In genomic region chr6:127710668-127711067, GRCh38 we compare ENCODE assay signal across 27 cellular contexts.
DNase-seq lines count a peak whose midpoint lies in the region; ATAC-seq, FAIRE-seq and TF ChIP-seq lines count a peak whose summit lies in the region.
"Had no signal": no experiment of that assay in that cellular context is flagged by ENCODE, and none has a peak within 500 bp of the region (broad histone marks: within the 10 kb centered on the region; RNA-seq: fewer than 3 reads in every experiment).

No MANE protein-coding gene starts in this region.

- POLR2A ChIA-PET in HepG2 (lab: Yijun Ruan, JAX), result no interaction called here

- H3K4me1 Mint-ChIP-seq in activated T-cell treated with anti-CD3 and anti-CD28 coated beads, Interleukin-2, amount 50 U/mL, for 72 hours (ENCODE audit: low read depth), result no peaks in the 10 kb centered on the region
- peaks cover 5% of the 10 kb centered on the region for H3K4me1 Mint-ChIP-seq in activated T-cell treated with anti-CD3 and anti-CD28 coated beads, Interleukin-2, amount 50 U/mL, for 24 hours (ENCODE audit: low read depth)
- no peaks in the 10 kb centered on the region for H3K4me1 Mint-ChIP-seq in nephron progenitor cell
- H3K4me1 Mint-ChIP-seq: B cell had no signal

- no peak overlapping the region for H3K9ac ChIP-seq in HepG2 (ENCODE audit: insufficient read depth, low read depth, low read length)

- no peak overlapping the region for H2AFZ ChIP-seq in HepG2 (ENCODE audit: low read length)

- no peaks in the 10 kb centered on the region for H3K4me1 ChIP-seq in HepG2 (ENCODE audit: insufficient read depth, low read length)
- H3K4me1 ChIP-seq in right lobe of liver, result no peaks in the 10 kb centered on the region
- H3K4me1 ChIP-seq: HAP-1 had no signal

- TF ChIP-seq RAD21 in HepG2 (CRISPR knock-in tag; IDR thresholded peaks at IDR 0.05), result no peak

- WGBS in HepG2 (ENCODE audit: low lambda C conversion rate), result 59% methylated on average over 3 of the region's 3 CpGs
- WGBS in right lobe of liver (ENCODE audit: insufficient coverage, low coverage, low lambda C conversion rate, missing lambda C conversion rate), result 85% methylated on average over 3 of the region's 3 CpGs

- H3K9me3 Mint-ChIP-seq in activated T-cell treated with anti-CD3 and anti-CD28 coated beads, Interleukin-2, amount 50 U/mL, for 72 hours, result peaks cover 10% of the 10 kb centered on the region in 2 donors
- no peaks in the 10 kb centered on the region for H3K9me3 Mint-ChIP-seq in activated T-cell treated with anti-CD3 and anti-CD28 coated beads, Interleukin-2, amount 50 U/mL, for 24 hours
- H3K9me3 Mint-ChIP-seq in nephron progenitor cell, result no peaks in the 10 kb centered on the region
- H3K9me3 Mint-ChIP-seq: HFFc6 had no signal

- H3K4me3 ChIP-seq in HepG2 (replicated peaks in 1 of 3; ENCODE audit: insufficient read depth in 1 of 3, low read depth in 2 of 3, low read length in 3 of 3), result no peak overlapping the region
- H3K4me3 ChIP-seq in right lobe of liver, result no peak overlapping the region
- H3K4me3 ChIP-seq: HAP-1, PC-9 had no signal

- H3K4me3 Mint-ChIP-seq in activated T-cell treated with anti-CD3 and anti-CD28 coated beads, Interleukin-2, amount 50 U/mL, for 72 hours, result no peak overlapping the region
- H3K4me3 Mint-ChIP-seq in activated T-cell treated with anti-CD3 and anti-CD28 coated beads, Interleukin-2, amount 50 U/mL, for 24 hours, result no peak overlapping the region
- no peak overlapping the region for H3K4me3 Mint-ChIP-seq in nephron progenitor cell
- H3K4me3 Mint-ChIP-seq: B cell, HFFc6 had no signal

- H3K36me3 ChIP-seq in HepG2 (replicated peaks in 1 of 2; ENCODE audit: control insufficient read depth in 1 of 2, insufficient read depth in 2 of 2, low read length in 2 of 2) (no peaks in the 10 kb centered on the region), right lobe of liver (no peaks in the 10 kb centered on the region)
- H3K36me3 ChIP-seq: HAP-1 had no signal

- TF ChIP-seq EP300 in HepG2 (IDR thresholded peaks at IDR 0.05; ENCODE audit: low read depth in 2 of 2, low read length in 2 of 2), result no peak
- TF ChIP-seq EP300 in HepG2 (CRISPR knock-in tag; IDR thresholded peaks at IDR 0.05; ENCODE audit: borderline replicate concordance), result no peak

- H3K27ac ChIP-seq in HepG2 (ENCODE audit: extremely low read length, insufficient read depth, low read length), result no peak overlapping the region
- H3K27ac ChIP-seq in right lobe of liver, result no peak overlapping the region
- H3K27ac ChIP-seq: C4-2B, PC-9 had no signal

- H3K27me3 ChIP-seq in HepG2 (ENCODE audit: control insufficient read depth in 1 of 2, insufficient read depth in 2 of 2, low read length in 2 of 2) (no peaks in the 10 kb centered on the region), right lobe of liver (no peaks in the 10 kb centered on the region)

- no peak for ATAC-seq in activated T-cell treated with anti-CD3 and anti-CD28 coated beads, Interleukin-2, amount 50 U/mL, for 72 hours (replicated peaks in 1 of 2)
- ATAC-seq in HepG2 (no peak), right lobe of liver (no peak), HG03521 (IDR thresholded peaks at IDR 0.05; ENCODE audit: unreplicated experiment) (no peak)

- H3K36me3 Mint-ChIP-seq in activated T-cell treated with anti-CD3 and anti-CD28 coated beads, Interleukin-2, amount 50 U/mL, for 72 hours (ENCODE audit: insufficient read depth in 2 of 2), result peaks cover 10 to 13% of the 10 kb centered on the region in 2 donors
- peaks cover 83% of the 10 kb centered on the region for H3K36me3 Mint-ChIP-seq in activated T-cell treated with anti-CD3 and anti-CD28 coated beads, Interleukin-2, amount 50 U/mL, for 24 hours (ENCODE audit: low read depth)
- H3K36me3 Mint-ChIP-seq in nephron progenitor cell (ENCODE audit: low read depth), result no peaks in the 10 kb centered on the region

- CTCF ChIA-PET in HepG2 (lab: Yijun Ruan, JAX; ENCODE audit: low intra/inter-chr PET ratio, low total read pairs), result no interaction called here

- H3K9me3 ChIP-seq in HepG2 (ENCODE audit: low read length), result no peaks in the 10 kb centered on the region
- H3K9me3 ChIP-seq in right lobe of liver, result no peaks in the 10 kb centered on the region
- H3K9me3 ChIP-seq: HAP-1 had no signal

- intact Hi-C loops in HepG2 (cut with micrococcal nuclease; ENCODE audit: unreplicated experiment) (no loop called here), right lobe of liver (cut with DNase I) (no loop called here)

- H3K79me2 ChIP-seq in HepG2 (ENCODE audit: insufficient read depth, low read length), result no peaks in the 10 kb centered on the region

- H3K27ac Mint-ChIP-seq in activated T-cell treated with anti-CD3 and anti-CD28 coated beads, Interleukin-2, amount 50 U/mL, for 72 hours, result peak overlapping the region; percentile 82
- no peak overlapping the region for H3K27ac Mint-ChIP-seq in activated T-cell treated with anti-CD3 and anti-CD28 coated beads, Interleukin-2, amount 50 U/mL, for 24 hours
- H3K27ac Mint-ChIP-seq in nephron progenitor cell, result peak overlapping the region; percentile 27
- H3K27ac Mint-ChIP-seq: B cell, HFFc6 had no signal

- BruUV-seq in HepG2 (replicated peaks; lab: Mats Ljungman, UMichigan), result no TSS peak

- TF ChIP-seq POLR2A in HepG2 (IDR thresholded peaks at IDR 0.05; ENCODE audit: insufficient read depth in 1 of 2, low read depth in 2 of 2, low read length in 2 of 2), result no peak
- no peak for TF ChIP-seq POLR2A in right lobe of liver (IDR thresholded peaks at IDR 0.05)

- TF ChIP-seq CTCF in HepG2 (CRISPR knock-in tag; IDR thresholded peaks at IDR 0.05), result no peak
- TF ChIP-seq CTCF in right lobe of liver (IDR thresholded peaks at IDR 0.05), result no peak
- no peak for TF ChIP-seq CTCF in nephron progenitor cell (IDR thresholded peaks at IDR 0.05)

- FAIRE-seq in HepG2 (lab: Jason Lieb, UNC) (no peak), RCC 7860 (lab: Jason Lieb, UNC) (no peak)
- FAIRE-seq: GM12891, HTR-8/SVneo had no signal

- no peaks in the 10 kb centered on the region for H4K20me1 ChIP-seq in HepG2 (ENCODE audit: insufficient read depth, low read length)

- DNase-seq in activated T-cell treated with anti-CD3 and anti-CD28 coated beads, Interleukin-2, amount 50 U/mL, for 72 hours, result no peak
- DNase-seq in activated T-cell treated with anti-CD3 and anti-CD28 coated beads, Interleukin-2, amount 50 U/mL, for 24 hours, result no peak
- no peak for DNase-seq in HepG2 (ENCODE audit: low spot score)
- DNase-seq in right lobe of liver, result no peak
- no peak for DNase-seq in nephron progenitor cell
- no peak for DNase-seq in RCC 7860 (ENCODE audit: low spot score)
- DNase-seq: Calu3, DMS79 treated with DMSO at 0.1 percent for 48 hours, GF-D8, GOT3, HFFc6, KBM-7, MV-4-11, NCI-H1105, NCI-H146, NCI-H2029, NCI-H2227 treated with DMSO at 0.1 percent for 48 hours, NCI-H526 treated with DMSO at 0.1 percent for 48 hours, PC-9, RPMI8226, SHP77 had no signal

- in situ Hi-C loops in HepG2 (cut with HindIII; ENCODE audit: extremely low pct_ligation_motif_present, low pct_unique_long_range_greater_than_20kb), result no loop called here

- H3K27me3 Mint-ChIP-seq in activated T-cell treated with anti-CD3 and anti-CD28 coated beads, Interleukin-2, amount 50 U/mL, for 72 hours (ENCODE audit: low read depth), result no peaks in the 10 kb centered on the region
- no peaks in the 10 kb centered on the region for H3K27me3 Mint-ChIP-seq in activated T-cell treated with anti-CD3 and anti-CD28 coated beads, Interleukin-2, amount 50 U/mL, for 24 hours
- peaks cover 10% of the 10 kb centered on the region for H3K27me3 Mint-ChIP-seq in nephron progenitor cell (ENCODE audit: low read depth, poor library complexity)
- H3K27me3 Mint-ChIP-seq: B cell had no signal

- H3K4me2 ChIP-seq in HepG2 (ENCODE audit: low read depth, low read length), result no peak overlapping the region
- H3K4me2 ChIP-seq: PC-9 had no signal

TF ChIP-seq in HepG2, 621 proteins besides CTCF, POLR2A, EP300 and RAD21:
- TF ChIP-seq ZNF563 (CRISPR knock-in tag; IDR thresholded peaks at IDR 0.05), result no peak
- TF ChIP-seq ZNF768 (CRISPR knock-in tag; IDR thresholded peaks at IDR 0.05), result no peak
- TF ChIP-seq HNRNPK (IDR thresholded peaks at IDR 0.05; ENCODE audit: low read depth, low read length, poor library complexity, severe bottlenecking), result peak; percentile 64
